23 cellular contexts compared by ENCODE assay signal in the genomic region with DNA sequence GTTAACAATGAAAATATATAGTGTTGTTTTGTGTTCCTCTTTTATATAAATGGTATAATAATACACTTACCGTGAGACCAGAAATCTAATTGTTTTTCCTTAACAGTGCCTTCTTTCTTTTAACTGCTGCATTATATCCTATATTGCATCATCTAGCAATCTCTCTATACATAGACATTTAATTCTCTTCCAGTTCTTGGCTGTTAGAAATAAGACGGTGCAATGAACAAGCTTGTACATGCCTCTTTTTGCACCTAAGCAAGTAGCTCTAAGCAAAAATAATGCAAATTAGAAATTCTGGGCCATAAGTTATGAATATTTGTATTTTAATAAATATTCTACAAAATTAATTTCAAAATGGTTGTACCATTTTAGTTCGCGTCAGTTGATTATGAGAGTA. TPM values are rescaled to one million over a fixed set of nuclear protein-coding genes. Genes with fewer than 3 reads are reported as not detected.
"Had no signal": no experiment of that assay in that cellular context is flagged by ENCODE, and none has a peak within 500 bp of the region (broad histone marks: within the 10 kb centered on the region; RNA-seq: fewer than 3 reads in every experiment).

No MANE protein-coding gene starts in this region.

- H3K4me1 ChIP-seq: Peyer's patch, SJCRH30 had no signal

- H3K9ac ChIP-seq: SK-N-SH had no signal

- H3K9me2 ChIP-seq: SK-N-SH had no signal

- H3K36me3 ChIP-seq: Peyer's patch, SJCRH30 had no signal

- H3K9me3 ChIP-seq: Peyer's patch, SJCRH30, SK-N-SH had no signal

- H3K4me2 ChIP-seq: SK-N-SH had no signal

- DNase-seq: activated CD4-positive, alpha-beta T cell treated with anti-CD3 and anti-CD28 coated beads for 48 hours; activated CD4-positive, alpha-beta T cell treated with anti-CD3 and anti-CD28 coated beads, Interleukin-2, amount 50 U/mL, for 4 hours; activated CD4-positive, CD25-positive, alpha-beta regulatory T cell treated with anti-CD3 and anti-CD28 coated beads, Interleukin-2, amount 50 U/mL, for 72 hours; activated CD8-positive, alpha-beta T cell treated with anti-CD3 and anti-CD28 coated beads, Interleukin-2, amount 10 ng/mL, durations not matched to agents 7 days and 5 days; activated effector memory CD4-positive, alpha-beta T cell treated with anti-CD3 and anti-CD28 coated beads, Interleukin-2, amount 50 U/mL, for 16 hours; activated naive CD4-positive, alpha-beta T cell treated with Interleukin-2 at 50 U/mL for 16 hours; activated naive CD8-positive, alpha-beta T cell treated with anti-CD3 and anti-CD28 coated beads, Interleukin-2, amount 50 U/mL, for 24 hours; activated T-cell treated with anti-CD3 and anti-CD28 coated beads, Interleukin-2, amount 50 U/mL, for 24 hours; amygdala; Karpas-422; NCI-H1092 treated with DMSO at 0.1 percent for 48 hours; NCI-H1417 treated with DMSO at 0.1 percent for 48 hours; NCI-H1694; NCI-H2029 treated with DMSO at 0.1 percent for 48 hours; NCI-H510A treated with DMSO at 0.1 percent for 48 hours; Peyer's patch; Right ventricle myocardium superior; SJCRH30; SK-N-SH; T-helper 1 cell had no signal

- H3K27ac ChIP-seq: Peyer's patch, RWPE1, SJCRH30 had no signal

- FAIRE-seq: astrocyte, HepG2 had no signal

- H3K27me3 ChIP-seq: Peyer's patch, SJCRH30 had no signal

- H3K4me3 ChIP-seq: Peyer's patch, SJCRH30 had no signal

RNA-seq across cellular contexts. Expression of a gene that starts 55.9 kb away (rescaled TPM):
- total RNA-seq: SJCRH30 had no signal
- polyA plus RNA-seq: SK-N-SH had no signal
